15 cellular contexts compared by ENCODE assay signal in the genomic region with DNA sequence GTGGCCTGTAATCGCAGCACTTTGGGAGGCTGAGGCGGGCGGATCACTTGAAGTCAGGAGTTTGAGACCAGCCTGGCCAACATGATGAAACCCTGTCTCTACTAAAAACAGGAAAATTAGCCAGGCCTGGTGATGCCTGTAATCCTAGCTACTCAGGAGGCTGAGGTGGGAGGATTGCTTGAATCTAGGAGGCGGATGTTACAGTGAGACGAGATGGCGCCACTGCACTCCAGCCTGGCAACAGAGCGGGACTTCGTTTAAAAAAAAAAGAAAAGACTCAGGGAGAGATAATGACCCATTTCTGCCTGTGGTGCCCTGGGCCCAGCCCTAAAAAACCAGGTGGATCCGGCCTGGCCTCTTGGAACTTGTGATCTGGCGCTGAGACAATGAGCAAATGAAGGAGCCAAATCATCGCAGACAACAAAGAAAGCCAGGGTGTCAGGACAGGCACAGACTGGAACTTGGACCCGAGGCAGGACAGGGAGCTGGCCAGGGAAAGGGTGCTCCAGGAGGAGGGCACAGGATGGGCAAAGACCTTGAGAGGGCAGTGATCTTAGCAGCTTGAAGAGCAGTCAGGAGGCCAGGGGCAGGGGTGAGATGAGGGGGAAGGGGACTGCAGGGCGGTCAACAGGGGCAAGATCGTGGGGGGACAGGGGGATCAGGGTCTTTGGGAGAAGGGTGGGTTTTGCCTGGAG. TPM values are rescaled to one million over a fixed set of nuclear protein-coding genes. Genes with fewer than 3 reads are reported as not detected.
DNase-seq lines count a peak whose midpoint lies in the region; ATAC-seq, FAIRE-seq and TF ChIP-seq lines count a peak whose summit lies in the region.
"Had no signal": no experiment of that assay in that cellular context is flagged by ENCODE, and none has a peak within 500 bp of the region (broad histone marks: within the 10 kb centered on the region; RNA-seq: fewer than 3 reads in every experiment).

No MANE protein-coding gene starts in this region.

- H3K36me3 ChIP-seq in OCI-LY1 (ENCODE audit: insufficient read depth, low read length): no peaks in the 10 kb centered on the region
- no peaks in the 10 kb centered on the region for H3K36me3 ChIP-seq in osteoblast (ENCODE audit: insufficient read depth, low read length)
- H3K36me3 ChIP-seq: thoracic aorta had no signal

- TF ChIP-seq CTCF in OCI-LY1 (IDR thresholded peaks at IDR 0.05; ENCODE audit: low read length) (no peak), osteoblast (IDR thresholded peaks at IDR 0.05; ENCODE audit: extremely low read depth, low read depth, low read length) (no peak)

- H2AFZ ChIP-seq in OCI-LY1 (ENCODE audit: low read length): 0 out of 2 replicates have a peak overlapping the region, but pooled peaks have one; percentile 34
- H2AFZ ChIP-seq in osteoblast (ENCODE audit: low read length): no peak overlapping the region
- H2AFZ ChIP-seq: PC-9 had no signal

- H3K9ac ChIP-seq in OCI-LY1 (ENCODE audit: low read length): no peak overlapping the region

- H3K4me1 Mint-ChIP-seq in dendritic cell treated with granulocyte-macrophage colony-stimulating factor and Interleukin-4, amounts not matched to agents 40 ng/mL and 50 ng/mL, for 4 days (ENCODE audit: low read depth): peaks cover 67% of the 10 kb centered on the region

- no peaks in the 10 kb centered on the region for H4K20me1 ChIP-seq in OCI-LY1 (ENCODE audit: insufficient read depth, low read length)
- no peaks in the 10 kb centered on the region for H4K20me1 ChIP-seq in osteoblast (ENCODE audit: insufficient read depth, low read length)

- no peaks in the 10 kb centered on the region for H3K9me3 ChIP-seq in OCI-LY1 (ENCODE audit: low read length)
- H3K9me3 ChIP-seq in osteoblast (ENCODE audit: low read depth, low read length): no peaks in the 10 kb centered on the region
- H3K9me3 ChIP-seq: thoracic aorta had no signal

- H3K9me3 Mint-ChIP-seq in dendritic cell treated with granulocyte-macrophage colony-stimulating factor and Interleukin-4, amounts not matched to agents 40 ng/mL and 50 ng/mL, for 4 days: no peaks in the 10 kb centered on the region

- H3K9me2 ChIP-seq in OCI-LY1 (ENCODE audit: low read depth, low read length): no peaks in the 10 kb centered on the region

- H3K27me3 ChIP-seq in OCI-LY1 (ENCODE audit: insufficient read depth, low read length): no peaks in the 10 kb centered on the region
- no peaks in the 10 kb centered on the region for H3K27me3 ChIP-seq in osteoblast (ENCODE audit: insufficient read depth, low read length)

- H3K4me2 ChIP-seq in OCI-LY1 (ENCODE audit: low read length) (no peak overlapping the region), osteoblast (ENCODE audit: insufficient read depth, low read length) (no peak overlapping the region)
- H3K4me2 ChIP-seq: PC-9 had no signal

- H3K27ac ChIP-seq in OCI-LY1 (ENCODE audit: low read depth, low read length, poor library complexity, severe bottlenecking) (peak overlapping the region; percentile 66), osteoblast (ENCODE audit: low read depth, low read length) (no peak overlapping the region)
- H3K27ac ChIP-seq: 22Rv1, PC-9 had no signal

- H3F3A ChIP-seq in OCI-LY1 (ENCODE audit: insufficient read depth, low read length): no peaks in the 10 kb centered on the region

- no peak overlapping the region for H3K4me3 ChIP-seq in OCI-LY1 (ENCODE audit: low read depth, low read length, poor library complexity, severe bottlenecking)
- no peak overlapping the region for H3K4me3 ChIP-seq in osteoblast (ENCODE audit: insufficient read depth, low read length)
- H3K4me3 ChIP-seq: PC-9 had no signal

- ATAC-seq in HG03469 (IDR thresholded peaks at IDR 0.05; ENCODE audit: unreplicated experiment): no peak

- DNase-seq in NCI-H2029 (lab: John Stamatoyannopoulos, UW) (peak; percentile 26), NCI-H2029 treated with DMSO at 0.1 percent for 48 hours (lab: John Stamatoyannopoulos, UW) (no peak), osteoblast (ENCODE audit: insufficient read length, low spot score, missing footprints) (peak; percentile 35), RCC 7860 (ENCODE audit: low spot score) (no peak), HuH-7 (ENCODE audit: low spot score) (no peak)
- DNase-seq: DMS79 treated with DMSO at 0.1 percent for 48 hours, NCI-H187, occipital lobe, PC-9 had no signal

- peaks cover 5% of the 10 kb centered on the region for H3K36me3 Mint-ChIP-seq in dendritic cell treated with granulocyte-macrophage colony-stimulating factor and Interleukin-4, amounts not matched to agents 40 ng/mL and 50 ng/mL, for 4 days (ENCODE audit: low read depth)

- no peak for FAIRE-seq in RCC 7860 (lab: Jason Lieb, UNC)

- no peak overlapping the region for H3K4me3 Mint-ChIP-seq in dendritic cell treated with granulocyte-macrophage colony-stimulating factor and Interleukin-4, amounts not matched to agents 40 ng/mL and 50 ng/mL, for 4 days

- intact Hi-C loops in dendritic cell treated with granulocyte-macrophage colony-stimulating factor and Interleukin-4, amounts not matched to agents 40 ng/mL and 50 ng/mL, for 4 days (cut with micrococcal nuclease): no loop called here

- H3K4me1 ChIP-seq in OCI-LY1 (ENCODE audit: insufficient read depth, low read length, severe bottlenecking) (peaks cover 27% of the 10 kb centered on the region), osteoblast (ENCODE audit: insufficient read depth, low read length) (peaks cover 9% of the 10 kb centered on the region)

- H3K27ac Mint-ChIP-seq in dendritic cell treated with granulocyte-macrophage colony-stimulating factor and Interleukin-4, amounts not matched to agents 40 ng/mL and 50 ng/mL, for 4 days: peak overlapping the region; percentile 95

- H3K27me3 Mint-ChIP-seq in dendritic cell treated with granulocyte-macrophage colony-stimulating factor and Interleukin-4, amounts not matched to agents 40 ng/mL and 50 ng/mL, for 4 days: no peaks in the 10 kb centered on the region

- no peaks in the 10 kb centered on the region for H3K79me2 ChIP-seq in OCI-LY1 (ENCODE audit: insufficient read depth, low read length)
- H3K79me2 ChIP-seq in osteoblast (ENCODE audit: insufficient read depth, low read length): no peaks in the 10 kb centered on the region

RNA-seq across cellular contexts. Expression of gene JAK3, which starts 1.0 kb away (rescaled TPM):
- 1.8 and 2.4 TPM in 2 replicates for total RNA-seq in osteoblast

RNA-seq across cellular contexts. Expression of gene RPL18A, which starts 11.0 kb away (rescaled TPM):
- total RNA-seq in osteoblast: 786 and 869 TPM in 2 replicates

RNA-seq across cellular contexts. Expression of gene SLC5A5, which starts 23.0 kb away (rescaled TPM):
- total RNA-seq in osteoblast: under 0.01 TPM in 2 replicates
- total RNA-seq: HT-29, PC-9, thoracic aorta had no signal

RNA-seq across cellular contexts. Expression of gene INSL3, which starts 27.4 kb away (rescaled TPM):
- total RNA-seq in osteoblast: not detected in 2 replicates
- total RNA-seq: HT-29, occipital lobe, thoracic aorta had no signal

RNA-seq across cellular contexts. Expression of gene B3GNT3, which starts 53.8 kb away (rescaled TPM):
- not detected in 2 replicates for total RNA-seq in osteoblast
- total RNA-seq: occipital lobe had no signal

Comparison
In these comparisons a context has a peak if more than half of its experiments do, and no peak if none do; other contexts are left out.
1. DNase-seq: peak in NCI-H2029 (single experiment) and osteoblast (single experiment); none in NCI-H2029 treated with DMSO at 0.1 percent for 48 hours (single experiment), RCC 7860 (single experiment) and HuH-7 (single experiment).